Comparison of ENCODE assay signal across 9 cellular contexts in genomic region chr17:77212081-77212832, GRCh38.
A peak's percentile ranks its signal among the peaks of the same experiment; 100 is the strongest.
DNase-seq lines count a peak whose midpoint lies in the region; ATAC-seq and TF ChIP-seq lines count a peak whose summit lies in the region.
"Had no signal": no experiment of that assay in that cellular context is flagged by ENCODE, and none has a peak within 500 bp of the region (broad histone marks: within the 10 kb centered on the region; RNA-seq: fewer than 3 reads in every experiment).

No MANE protein-coding gene starts in this region.

- no peaks in the 10 kb centered on the region for H3K79me1 ChIP-seq in mesendoderm (ENCODE audit: low read length)

- CTCF ChIA-PET in activated B cell treated with CpG ODN at 0.5 μM for 24 hours (lab: Charles Lee) = interaction anchor here (1.0 to 1.8 kb wide), 5 partner anchors 8 to 133 kb away, joined by 3 to 6 read pairs (median 3); no protein-coding TSS in a partner anchor

- WGBS in suprapubic skin = 88% methylated on average over 19 of the region's 21 CpGs
- no CpG with 5 or more reads among the region's 21 CpGs for WGBS in mesendoderm (ENCODE audit: extremely low coverage, insufficient coverage, low lambda C conversion rate)

- POLR2A ChIA-PET in activated B cell treated with CpG ODN at 0.5 μM for 24 hours (lab: Charles Lee) = interaction anchor here (0.6 to 3.3 kb wide), 10 partner anchors 23 to 541 kb away, joined by 3 to 35 read pairs (median 4); partner anchors contain the start of genes MFSD11 and SEC14L1

- TF ChIP-seq EP300 in suprapubic skin (IDR thresholded peaks at IDR 0.05) = no peak

- no peak overlapping the region for H3K23ac ChIP-seq in mesendoderm (ENCODE audit: low read length)

- H3K4me3 ChIP-seq in suprapubic skin (no peak overlapping the region), mesendoderm (ENCODE audit: low read length) (no peak overlapping the region)

- no peaks in the 10 kb centered on the region for H3K27me3 ChIP-seq in suprapubic skin
- no peaks in the 10 kb centered on the region for H3K27me3 ChIP-seq in mesendoderm (ENCODE audit: insufficient read depth, low read length, poor library complexity)

- no peak overlapping the region for H2BK15ac ChIP-seq in mesendoderm (replicated peaks; ENCODE audit: low read depth)

- H3K4ac ChIP-seq in mesendoderm (ENCODE audit: low read depth, low read length) = no peak overlapping the region

- DNase-seq in activated B cell treated with CpG ODN at 0.5 μM for 24 hours (peak; percentile 36), suprapubic skin (ENCODE audit: low spot score in 2 of 2) (peak in 1 of 2 donors; percentile 33), HT-29 (ENCODE audit: low spot score) (no peak), mesendoderm (no peak), mucosa of gallbladder (ENCODE audit: low spot score) (no peak)
- DNase-seq: left colon had no signal

- peaks cover 15% of the 10 kb centered on the region for H3K4me1 ChIP-seq in suprapubic skin
- H3K4me1 ChIP-seq in mesendoderm (ENCODE audit: control insufficient read depth, low read depth, low read length) = no peaks in the 10 kb centered on the region

- H3K36me3 ChIP-seq in suprapubic skin (peaks cover 92% of the 10 kb centered on the region), mesendoderm (ENCODE audit: control insufficient read depth, insufficient read depth, low read length) (peaks cover 7% of the 10 kb centered on the region)

- ATAC-seq in GM19395 (IDR thresholded peaks at IDR 0.05; ENCODE audit: unreplicated experiment) (peak; percentile 85), HG03097 (IDR thresholded peaks at IDR 0.05; ENCODE audit: low FRiP score, unreplicated experiment) (peak; percentile 78), activated B cell treated with CpG ODN at 0.5 μM for 24 hours (ENCODE audit: low read depth) (peak; percentile 93), HG03378 (IDR thresholded peaks at IDR 0.05; ENCODE audit: unreplicated experiment) (no peak)
- ATAC-seq: left colon had no signal

- no peak overlapping the region for H2AK5ac ChIP-seq in mesendoderm (ENCODE audit: low read length)

- no peaks in the 10 kb centered on the region for H3K9me3 ChIP-seq in suprapubic skin

- no peak overlapping the region for H2BK5ac ChIP-seq in mesendoderm (ENCODE audit: low read length)

- peak overlapping the region; percentile 11 for H3K27ac ChIP-seq in suprapubic skin
- H3K27ac ChIP-seq in mesendoderm (ENCODE audit: low read depth, low read length) = no peak overlapping the region

- no peak for TF ChIP-seq CTCF in activated B cell treated with CpG ODN at 0.5 μM for 24 hours (IDR thresholded peaks at IDR 0.05)
- no peak for TF ChIP-seq CTCF in suprapubic skin (IDR thresholded peaks at IDR 0.05)

- H4K5ac ChIP-seq in mesendoderm (ENCODE audit: low read length) = no peak overlapping the region

- no peaks in the 10 kb centered on the region for H3K79me2 ChIP-seq in mesendoderm (ENCODE audit: control insufficient read depth, insufficient read depth, low read length)

- H3K27ac Mint-ChIP-seq in activated B cell treated with CpG ODN at 0.5 μM for 24 hours = peak overlapping the region; percentile 80

- no peak for TF ChIP-seq POLR2A in suprapubic skin (IDR thresholded peaks at IDR 0.05)

- H2BK120ac ChIP-seq in mesendoderm (ENCODE audit: low read depth, low read length) = no peak overlapping the region

- intact Hi-C loops in activated B cell treated with CpG ODN at 0.5 μM for 24 hours (cut with micrococcal nuclease) = loop anchor here (1.0 kb wide), 2 partner anchors 35 to 72 kb away; partner anchors contain the start of gene SEC14L1

- H3K4me2 ChIP-seq in mesendoderm (ENCODE audit: low read length) = no peak overlapping the region

- no peak overlapping the region for H3K9ac ChIP-seq in mesendoderm (ENCODE audit: low read length)

- no peaks in the 10 kb centered on the region for H3K27me3 Mint-ChIP-seq in activated B cell treated with CpG ODN at 0.5 μM for 24 hours

- no peaks in the 10 kb centered on the region for H3K9me3 Mint-ChIP-seq in activated B cell treated with CpG ODN at 0.5 μM for 24 hours

- no peak overlapping the region for H3K18ac ChIP-seq in mesendoderm (ENCODE audit: low read length)

- peaks cover 49% of the 10 kb centered on the region for H3K4me1 Mint-ChIP-seq in activated B cell treated with CpG ODN at 0.5 μM for 24 hours

- H3K56ac ChIP-seq in mesendoderm (ENCODE audit: low read length) = no peak overlapping the region

- peak overlapping the region; percentile 70 for H3K4me3 Mint-ChIP-seq in activated B cell treated with CpG ODN at 0.5 μM for 24 hours

- H3K36me3 Mint-ChIP-seq in activated B cell treated with CpG ODN at 0.5 μM for 24 hours (ENCODE audit: low read depth) = peaks cover 90% of the 10 kb centered on the region

- no peak overlapping the region for H4K8ac ChIP-seq in mesendoderm (ENCODE audit: low read depth, low read length)
